ENCODE assay signal across 24 cellular contexts in the genomic region with DNA sequence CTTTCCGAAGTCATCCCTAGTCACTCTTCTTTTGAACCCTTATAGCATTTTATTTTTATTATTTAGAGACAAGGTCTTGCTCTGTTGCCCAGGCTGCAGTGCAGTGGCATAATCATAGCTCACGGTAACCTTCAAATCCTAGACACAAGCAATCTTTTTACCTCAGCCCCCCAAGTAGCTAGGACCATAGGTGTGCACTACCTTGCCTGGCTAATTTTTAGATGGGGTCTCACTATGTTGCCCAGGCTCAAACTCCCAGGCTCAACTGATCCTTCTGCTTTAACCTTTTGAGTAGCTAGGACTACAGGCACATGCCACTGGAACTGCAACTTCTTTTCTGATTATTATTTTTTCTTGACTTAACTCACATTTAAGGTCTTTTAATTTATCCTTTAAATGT.
"Had no signal": no experiment of that assay in that cellular context is flagged by ENCODE, and none has a peak within 500 bp of the region (broad histone marks: within the 10 kb centered on the region; RNA-seq: fewer than 3 reads in every experiment).

No MANE protein-coding gene starts in this region.

- H3K36me3 ChIP-seq: esophagus squamous epithelium, gastrocnemius medialis, heart right ventricle, left lung, lower lobe of right lung had no signal

- DNase-seq: dermis blood vessel endothelial cell; dorsolateral prefrontal cortex; effector CD4-positive, alpha-beta T cell; effector memory CD4-positive, alpha-beta T cell; esophagus squamous epithelium; foreskin fibroblast; foreskin melanocyte; gastrocnemius medialis; glutamatergic neuron; head of caudate nucleus; heart right ventricle; hippocampal formation; left cardiac atrium; left lung; left ventricle myocardium superior; lower lobe of right lung; mesendoderm; midbrain; naive thymus-derived CD4-positive, alpha-beta T cell had no signal

- H3K4me3 ChIP-seq: coronary artery, dorsolateral prefrontal cortex, esophagus squamous epithelium, gastrocnemius medialis, heart right ventricle, left lung, lower lobe of right lung had no signal

- H3K27ac ChIP-seq: coronary artery, dorsolateral prefrontal cortex, esophagus squamous epithelium, gastrocnemius medialis, heart right ventricle, left lung, lower lobe of right lung had no signal

- ATAC-seq: gastrocnemius medialis; heart right ventricle; left cardiac atrium; left lung; left ventricle myocardium superior; lower lobe of right lung; naive thymus-derived CD4-positive, alpha-beta T cell had no signal

- H3K4me1 ChIP-seq: gastrocnemius medialis, heart right ventricle, left lung had no signal

- H3K9me3 ChIP-seq: esophagus squamous epithelium, gastrocnemius medialis, heart right ventricle, left lung, lower lobe of right lung had no signal

- H3K27me3 ChIP-seq: dorsolateral prefrontal cortex, gastrocnemius medialis had no signal

- FAIRE-seq: colon, endothelial cell of umbilical vein, islet of Langerhans, keratinocyte had no signal
